In genomic region chr5:179840766-179841165, GRCh38 we compare ENCODE assay signal across 21 cellular contexts. TPM values are rescaled to one million over a fixed set of nuclear protein-coding genes. Genes with fewer than 3 reads are reported as not detected.
DNase-seq lines count a peak whose midpoint lies in the region; ATAC-seq and TF ChIP-seq lines count a peak whose summit lies in the region.
"Had no signal": no experiment of that assay in that cellular context is flagged by ENCODE, and none has a peak within 500 bp of the region (broad histone marks: within the 10 kb centered on the region; RNA-seq: fewer than 3 reads in every experiment).

No MANE protein-coding gene starts in this region.

- no peak overlapping the region for H2BK12ac ChIP-seq in mesenchymal stem cell (ENCODE audit: low read length in 2 of 2)

- no peak for TF ChIP-seq CTCF in spleen (IDR thresholded peaks at IDR 0.05 in 8 of 11, conservative IDR thresholded peaks at IDR 0.05 in 3 of 11)

- no peak overlapping the region for H4K91ac ChIP-seq in mesenchymal stem cell (ENCODE audit: low read length)

- no peak overlapping the region for H3K23ac ChIP-seq in mesenchymal stem cell (ENCODE audit: low read length in 2 of 2)

- no peak overlapping the region for H2BK5ac ChIP-seq in mesenchymal stem cell (ENCODE audit: low read depth, low read length, poor library complexity, severe bottlenecking)

- WGBS in mesenchymal stem cell: 93% methylated on average over 17 of the region's 17 CpGs
- 81 to 94% (median 89%) methylated on average over 17 of the region's 17 CpGs for WGBS in spleen, 5 donors

- H3K36me3 Mint-ChIP-seq in activated T-cell treated with anti-CD3 and anti-CD28 coated beads, Interleukin-2, amount 50 U/mL, for 24 hours (ENCODE audit: low read depth): peaks cover 80% of the 10 kb centered on the region
- peaks cover 10 to 27% of the 10 kb centered on the region in 2 donors for H3K36me3 Mint-ChIP-seq in activated T-cell treated with anti-CD3 and anti-CD28 coated beads, Interleukin-2, amount 50 U/mL, for 72 hours (ENCODE audit: insufficient read depth in 2 of 2)
- H3K36me3 Mint-ChIP-seq in activated T-helper 17 cell treated with anti-CD3 and anti-CD28 coated beads, Interleukin-2, amount 50 U/mL, for 72 hours (ENCODE audit: low read depth): peaks cover 67% of the 10 kb centered on the region

- no peak overlapping the region for H3K4me3 Mint-ChIP-seq in activated T-cell treated with anti-CD3 and anti-CD28 coated beads, Interleukin-2, amount 50 U/mL, for 24 hours
- H3K4me3 Mint-ChIP-seq in activated T-cell treated with anti-CD3 and anti-CD28 coated beads, Interleukin-2, amount 50 U/mL, for 72 hours: no peak overlapping the region
- H3K4me3 Mint-ChIP-seq in activated T-helper 17 cell treated with anti-CD3 and anti-CD28 coated beads, Interleukin-2, amount 50 U/mL, for 72 hours: no peak overlapping the region

- no peak overlapping the region for H3K9ac ChIP-seq in mesenchymal stem cell (ENCODE audit: low read length)

- peaks cover 2% of the 10 kb centered on the region for H3K79me1 ChIP-seq in mesenchymal stem cell (replicated peaks; ENCODE audit: low read length, poor library complexity, severe bottlenecking)

- no peak for DNase-seq in activated T-cell treated with anti-CD3 and anti-CD28 coated beads, Interleukin-2, amount 50 U/mL, for 24 hours
- DNase-seq in activated T-cell treated with anti-CD3 and anti-CD28 coated beads, Interleukin-2, amount 50 U/mL, for 72 hours: no peak
- DNase-seq in mesenchymal stem cell: no peak
- peak; percentile 67 for DNase-seq in spleen
- DNase-seq in iPS-NIHi7 (ENCODE audit: extremely low spot score): no peak
- DNase-seq: amygdala; GOT3; hippocampal formation; KBM-7; MG63; NCI-H1105; NCI-H1930; NCI-H526; stimulated activated naive CD4-positive, alpha-beta T cell treated with Interleukin-2 at 50 U/mL for 16 hours; T-helper 2 cell had no signal

- H3K4me1 ChIP-seq in mesenchymal stem cell (ENCODE audit: control insufficient read depth, insufficient read depth, low read depth, low read length) (peaks cover 12% of the 10 kb centered on the region), spleen (peaks cover 10 to 40% (median 20%) of the 10 kb centered on the region in 6 donors)

- no peak overlapping the region for H3K18ac ChIP-seq in mesenchymal stem cell (ENCODE audit: low read depth in 1 of 2, low read length in 2 of 2)

- peaks cover 19% of the 10 kb centered on the region for H3K4me1 Mint-ChIP-seq in activated T-cell treated with anti-CD3 and anti-CD28 coated beads, Interleukin-2, amount 50 U/mL, for 24 hours (ENCODE audit: low read depth)
- peaks cover 17% of the 10 kb centered on the region for H3K4me1 Mint-ChIP-seq in activated T-cell treated with anti-CD3 and anti-CD28 coated beads, Interleukin-2, amount 50 U/mL, for 72 hours (ENCODE audit: low read depth)
- H3K4me1 Mint-ChIP-seq in activated T-helper 17 cell treated with anti-CD3 and anti-CD28 coated beads, Interleukin-2, amount 50 U/mL, for 72 hours: peaks cover 14% of the 10 kb centered on the region

- ATAC-seq in activated T-cell treated with anti-CD3 and anti-CD28 coated beads, Interleukin-2, amount 50 U/mL, for 72 hours (replicated peaks in 1 of 2): no peak
- ATAC-seq in activated T-helper 17 cell treated with anti-CD3 and anti-CD28 coated beads, Interleukin-2, amount 50 U/mL, for 72 hours (replicated peaks): no peak
- no peak for ATAC-seq in GM18858 (IDR thresholded peaks at IDR 0.05; ENCODE audit: unreplicated experiment)
- ATAC-seq in HG02885 (IDR thresholded peaks at IDR 0.05; ENCODE audit: poor library complexity, unreplicated experiment): no peak
- ATAC-seq: activated naive CD4-positive, alpha-beta T cell treated with anti-CD3 and anti-CD28 coated beads, Interleukin-2, amount 50 U/mL, for 72 hours had no signal

- H3K36me3 ChIP-seq in mesenchymal stem cell (ENCODE audit: control insufficient read depth in 1 of 2, insufficient read depth in 2 of 2, low read depth in 1 of 2, low read length in 2 of 2) (peaks cover 64 to 75% of the 10 kb centered on the region in 2 experiments), spleen (peaks cover 4 to 89% (median 61%) of the 10 kb centered on the region in 6 donors)

- H2AK5ac ChIP-seq in mesenchymal stem cell (ENCODE audit: low read length, severe bottlenecking): no peak overlapping the region

- H3K4me2 ChIP-seq in mesenchymal stem cell (ENCODE audit: low read length, poor library complexity, severe bottlenecking): no peak overlapping the region

- peaks cover 3% of the 10 kb centered on the region for H3K9me3 Mint-ChIP-seq in activated T-cell treated with anti-CD3 and anti-CD28 coated beads, Interleukin-2, amount 50 U/mL, for 24 hours
- H3K9me3 Mint-ChIP-seq in activated T-cell treated with anti-CD3 and anti-CD28 coated beads, Interleukin-2, amount 50 U/mL, for 72 hours: peaks cover 0 to 2% of the 10 kb centered on the region in 2 donors
- peaks cover 4% of the 10 kb centered on the region for H3K9me3 Mint-ChIP-seq in activated T-helper 17 cell treated with anti-CD3 and anti-CD28 coated beads, Interleukin-2, amount 50 U/mL, for 72 hours

- H3K9me3 ChIP-seq in mesenchymal stem cell (ENCODE audit: control insufficient read depth, low read length) (peaks cover 23% of the 10 kb centered on the region), spleen (peaks cover 2 to 16% (median 12%) of the 10 kb centered on the region in 8 donors)
- H3K9me3 ChIP-seq: neutrophil had no signal

- no peak overlapping the region for H2BK15ac ChIP-seq in mesenchymal stem cell (ENCODE audit: low read depth, poor library complexity, severe bottlenecking)

- H3K27me3 ChIP-seq in mesenchymal stem cell (ENCODE audit: control insufficient read depth in 1 of 2, insufficient read depth in 1 of 2, low read length in 2 of 2): no peaks in the 10 kb centered on the region
- no peaks in the 10 kb centered on the region for H3K27me3 ChIP-seq in spleen (replicated peaks in 1 of 7)
- H3K27me3 ChIP-seq: MG63, neutrophil had no signal

- H3K27me3 Mint-ChIP-seq in activated T-cell treated with anti-CD3 and anti-CD28 coated beads, Interleukin-2, amount 50 U/mL, for 24 hours: no peaks in the 10 kb centered on the region
- H3K27me3 Mint-ChIP-seq in activated T-cell treated with anti-CD3 and anti-CD28 coated beads, Interleukin-2, amount 50 U/mL, for 72 hours (ENCODE audit: low read depth): no peaks in the 10 kb centered on the region
- no peaks in the 10 kb centered on the region for H3K27me3 Mint-ChIP-seq in activated T-helper 17 cell treated with anti-CD3 and anti-CD28 coated beads, Interleukin-2, amount 50 U/mL, for 72 hours

- H3K4ac ChIP-seq in mesenchymal stem cell (ENCODE audit: low read depth in 1 of 2, low read length in 2 of 2): no peak overlapping the region

- H2AFZ ChIP-seq in mesenchymal stem cell (ENCODE audit: low read depth, low read length): no peak overlapping the region

- no peak overlapping the region for H3K14ac ChIP-seq in mesenchymal stem cell (ENCODE audit: low read length in 2 of 2)

- peak overlapping the region; percentile 19 for H4K8ac ChIP-seq in mesenchymal stem cell (ENCODE audit: low read length)

- H3K4me3 ChIP-seq in mesenchymal stem cell (ENCODE audit: insufficient read depth in 1 of 2, low read depth in 1 of 2, low read length in 2 of 2): no peak overlapping the region
- H3K4me3 ChIP-seq in spleen: no peak overlapping the region
- H3K4me3 ChIP-seq: MG63 had no signal

- no peak overlapping the region for H2BK120ac ChIP-seq in mesenchymal stem cell (ENCODE audit: low read depth, low read length)

- intact Hi-C loops in spleen (cut with DNase I; ENCODE audit: low total_unique reads): no loop called here

- peak overlapping the region; percentile 69 for H3K27ac Mint-ChIP-seq in activated T-cell treated with anti-CD3 and anti-CD28 coated beads, Interleukin-2, amount 50 U/mL, for 24 hours
- no peak overlapping the region for H3K27ac Mint-ChIP-seq in activated T-cell treated with anti-CD3 and anti-CD28 coated beads, Interleukin-2, amount 50 U/mL, for 72 hours
- H3K27ac Mint-ChIP-seq in activated T-helper 17 cell treated with anti-CD3 and anti-CD28 coated beads, Interleukin-2, amount 50 U/mL, for 72 hours: peak overlapping the region; percentile 54

- TF ChIP-seq POLR2A in spleen (IDR thresholded peaks at IDR 0.05): no peak

- H3K27ac ChIP-seq in mesenchymal stem cell (ENCODE audit: low read length, poor library complexity, severe bottlenecking) (no peak overlapping the region), spleen (peak overlapping the region in 1 of 8 donors; percentile 11)
- H3K27ac ChIP-seq: neutrophil had no signal

RNA-seq across cellular contexts. Expression of gene MRNIP, which starts 17.9 kb away (rescaled TPM):
- total RNA-seq in activated T-cell treated with anti-CD3 and anti-CD28 coated beads, Interleukin-2, amount 50 U/mL, for 72 hours: 10 to 100 TPM; 26.4 to 33.3 TPM
- total RNA-seq in activated T-helper 17 cell treated with anti-CD3 and anti-CD28 coated beads, Interleukin-2, amount 50 U/mL, for 72 hours: 10 to 100 TPM; 17.4 to 35.2 TPM
- polyA plus RNA-seq in mesenchymal stem cell (2013, experiment 1 of 2): 9.7 TPM
- 10.7 TPM for polyA plus RNA-seq in mesenchymal stem cell (2013, experiment 2 of 2)
- 10 to 100 TPM; 46.2 to 88.4 (median 48.0) TPM for total RNA-seq in spleen
- 100 to 1,000 TPM in 1 of 3 donors, 10 to 100 TPM in 2; 34.9 to 107 (median 58.7) TPM for polyA plus RNA-seq in spleen

RNA-seq across cellular contexts. Expression of gene SQSTM1, which starts 20.1 kb away (rescaled TPM):
- total RNA-seq in activated T-cell treated with anti-CD3 and anti-CD28 coated beads, Interleukin-2, amount 50 U/mL, for 72 hours: 100 to 1,000 TPM; 213 to 226 TPM
- total RNA-seq in activated T-helper 17 cell treated with anti-CD3 and anti-CD28 coated beads, Interleukin-2, amount 50 U/mL, for 72 hours: 100 to 1,000 TPM; 130 to 188 TPM
- polyA plus RNA-seq in mesenchymal stem cell (2013, experiment 1 of 2): 544 TPM
- 553 TPM for polyA plus RNA-seq in mesenchymal stem cell (2013, experiment 2 of 2)
- 100 to 1,000 TPM; 241 to 328 (median 311) TPM for total RNA-seq in spleen
- 100 to 1,000 TPM; 105 to 185 (median 126) TPM for polyA plus RNA-seq in spleen

RNA-seq across cellular contexts. Expression of gene MGAT4B, which starts 34.1 kb away (rescaled TPM):
- total RNA-seq in activated T-cell treated with anti-CD3 and anti-CD28 coated beads, Interleukin-2, amount 50 U/mL, for 72 hours: 100 to 1,000 TPM; 101 to 108 TPM
- 10 to 100 TPM; 56.1 to 68.5 TPM for total RNA-seq in activated T-helper 17 cell treated with anti-CD3 and anti-CD28 coated beads, Interleukin-2, amount 50 U/mL, for 72 hours
- 182 TPM for polyA plus RNA-seq in mesenchymal stem cell (2013, experiment 1 of 2)
- 176 TPM for polyA plus RNA-seq in mesenchymal stem cell (2013, experiment 2 of 2)
- 100 to 1,000 TPM in 2 of 7 donors, 10 to 100 TPM in 5; 76.8 to 117 (median 87.7) TPM for total RNA-seq in spleen
- polyA plus RNA-seq in spleen: 10 to 100 TPM; 34.9 to 49.3 (median 35.8) TPM

RNA-seq across cellular contexts. Expression of gene LTC4S, which starts 47.0 kb away (rescaled TPM):
- 1 to 10 TPM; 1.5 TPM for total RNA-seq in activated T-cell treated with anti-CD3 and anti-CD28 coated beads, Interleukin-2, amount 50 U/mL, for 72 hours
- 1 to 10 TPM; 1.3 to 1.4 TPM for total RNA-seq in activated T-helper 17 cell treated with anti-CD3 and anti-CD28 coated beads, Interleukin-2, amount 50 U/mL, for 72 hours
- polyA plus RNA-seq in mesenchymal stem cell (2013, experiment 1 of 2): 0.22 TPM
- polyA plus RNA-seq in mesenchymal stem cell (2013, experiment 2 of 2): 0.29 TPM
- total RNA-seq in spleen: 10 to 100 TPM in 3 of 7 donors, 1 to 10 TPM in 4; 4.0 to 24.2 (median 9.2) TPM
- polyA plus RNA-seq in spleen: 10 to 100 TPM in 1 of 3 donors, 1 to 10 TPM in 2; 3.1 to 14.9 (median 3.8) TPM
- total RNA-seq: Daoy had no signal
